Comparison of ENCODE assay signal across 1 cellular context in the genomic region with DNA sequence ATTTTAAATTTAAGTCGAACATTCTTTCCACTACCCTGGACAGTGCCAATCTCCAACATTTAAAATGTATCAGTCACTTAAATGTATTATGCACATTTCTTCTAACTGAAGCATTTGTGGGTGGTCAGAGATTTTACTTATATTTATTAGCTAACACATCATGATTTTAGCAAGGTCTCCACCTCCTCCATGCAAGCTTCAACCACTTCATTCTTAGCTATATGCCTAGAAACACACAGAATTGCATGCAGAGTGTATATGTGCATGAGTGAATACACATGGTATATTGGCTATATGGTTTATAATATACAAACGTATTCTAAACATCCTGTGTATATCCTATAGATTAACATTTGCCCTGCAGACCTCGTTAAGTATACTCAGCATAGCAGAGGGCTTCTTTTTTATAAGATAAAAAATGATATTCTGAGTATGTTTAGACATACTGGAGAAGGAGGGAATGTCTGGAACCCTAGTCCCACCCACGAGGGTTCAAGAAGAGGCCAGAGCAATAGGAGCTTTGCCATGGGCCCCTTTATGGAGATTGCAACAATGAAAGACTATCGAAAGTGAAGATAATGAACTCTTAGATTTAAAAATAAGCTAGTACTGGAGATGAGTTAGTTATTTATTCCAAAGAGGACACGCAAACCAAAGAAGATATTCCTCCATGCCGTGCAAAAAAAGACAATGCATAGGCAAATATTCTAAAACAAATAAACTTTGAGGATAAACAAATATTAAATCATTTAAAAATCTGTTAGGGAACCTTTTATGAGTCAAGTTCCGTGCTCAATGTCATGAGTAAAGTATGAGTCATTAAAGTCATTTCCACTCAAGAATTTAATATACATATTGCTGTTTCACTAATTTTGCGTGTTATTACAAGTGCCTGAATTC.
TF ChIP-seq lines count a peak whose summit lies in the region.

No MANE protein-coding gene starts in this region.

TF ChIP-seq in SK-N-SH treated with all-trans-retinoic acid at 6 μM for 48 hours, 23 proteins besides CTCF, POLR2A, EP300 and RAD21 (continued from another document):
- TF ChIP-seq, protein P1, sequence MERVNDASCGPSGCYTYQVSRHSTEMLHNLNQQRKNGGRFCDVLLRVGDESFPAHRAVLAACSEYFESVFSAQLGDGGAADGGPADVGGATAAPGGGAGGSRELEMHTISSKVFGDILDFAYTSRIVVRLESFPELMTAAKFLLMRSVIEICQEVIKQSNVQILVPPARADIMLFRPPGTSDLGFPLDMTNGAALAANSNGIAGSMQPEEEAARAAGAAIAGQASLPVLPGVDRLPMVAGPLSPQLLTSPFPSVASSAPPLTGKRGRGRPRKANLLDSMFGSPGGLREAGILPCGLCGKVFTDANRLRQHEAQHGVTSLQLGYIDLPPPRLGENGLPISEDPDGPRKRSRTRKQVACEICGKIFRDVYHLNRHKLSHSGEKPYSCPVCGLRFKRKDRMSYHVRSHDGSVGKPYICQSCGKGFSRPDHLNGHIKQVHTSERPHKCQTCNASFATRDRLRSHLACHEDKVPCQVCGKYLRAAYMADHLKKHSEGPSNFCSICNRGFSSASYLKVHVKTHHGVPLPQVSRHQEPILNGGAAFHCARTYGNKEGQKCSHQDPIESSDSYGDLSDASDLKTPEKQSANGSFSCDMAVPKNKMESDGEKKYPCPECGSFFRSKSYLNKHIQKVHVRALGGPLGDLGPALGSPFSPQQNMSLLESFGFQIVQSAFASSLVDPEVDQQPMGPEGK (CRISPR knock-in tag; IDR thresholded peaks at IDR 0.05; ENCODE audit: borderline replicate concordance), result no peak
